In the genomic region with DNA sequence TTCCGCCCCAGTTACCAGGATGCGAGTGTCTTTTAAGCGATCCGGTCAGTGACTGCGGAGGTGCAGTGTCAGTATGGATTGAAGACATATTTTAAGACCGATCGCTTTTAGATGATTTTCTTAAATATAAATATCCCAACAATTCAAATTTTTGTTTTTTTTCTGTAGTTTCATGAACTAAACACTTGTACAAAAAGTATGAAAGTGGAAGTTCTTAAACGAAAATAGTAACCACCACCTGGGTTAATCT, we compare ENCODE assay signal across 8 cellular contexts. TPM values are rescaled to one million over a fixed set of nuclear protein-coding genes. Genes with fewer than 3 reads are reported as not detected.
DNase-seq lines count a peak whose midpoint lies in the region; ATAC-seq, FAIRE-seq and TF ChIP-seq lines count a peak whose summit lies in the region.

No MANE protein-coding gene starts in this region.

- 15% methylated on average over 8 of the region's 8 CpGs for WGBS in A549 (ENCODE audit: missing lambda C conversion rate)
- 6% methylated on average over 8 of the region's 8 CpGs for WGBS in body of pancreas, 2 donors

- H3K9me3 Mint-ChIP-seq in mesothelial cell of epicardium: no peaks in the 10 kb centered on the region

- CTCF ChIA-PET in A549 (lab: Yijun Ruan, JAX): no interaction called here

- H3K4me1 ChIP-seq in A549: peaks cover 23% of the 10 kb centered on the region
- H3K4me1 ChIP-seq in body of pancreas: peaks cover 35% of the 10 kb centered on the region

- peak overlapping the region; percentile 98 for H3K4me2 ChIP-seq in A549

- H3K9me3 ChIP-seq in A549: no peaks in the 10 kb centered on the region
- no peaks in the 10 kb centered on the region for H3K9me3 ChIP-seq in body of pancreas

- H3K36me3 ChIP-seq in body of pancreas (replicated peaks in 1 of 2; ENCODE audit: insufficient read depth in 1 of 2, low read depth in 2 of 2): no peaks in the 10 kb centered on the region

- peaks cover 40% of the 10 kb centered on the region for H3K4me1 Mint-ChIP-seq in mesothelial cell of epicardium

- no peak for FAIRE-seq in A549 (lab: Jason Lieb, UNC)

- no peak for TF ChIP-seq RAD21 in A549 (conservative IDR thresholded peaks at IDR 0.05 in 1 of 2, IDR thresholded peaks at IDR 0.05 in 1 of 2)

- peaks cover 20% of the 10 kb centered on the region for H3K27me3 Mint-ChIP-seq in mesothelial cell of epicardium (ENCODE audit: low read depth)

- intact Hi-C loops in body of pancreas (cut with DNase I): no loop called here

- H3K27me3 ChIP-seq in body of pancreas: no peaks in the 10 kb centered on the region

- H3K27ac ChIP-seq in A549 (peak overlapping the region; percentile 95 to 96), body of pancreas (peak overlapping the region; percentile 78 to 98 (median 92))

- ATAC-seq in A549: no peak
- ATAC-seq in body of pancreas: no peak
- no peak for ATAC-seq in HG02885 (IDR thresholded peaks at IDR 0.05; ENCODE audit: poor library complexity, unreplicated experiment)

- TF ChIP-seq POLR2A in A549 (IDR thresholded peaks at IDR 0.05; ENCODE audit: low read length): no peak
- no peak for TF ChIP-seq POLR2A in body of pancreas (IDR thresholded peaks at IDR 0.05)

- POLR2A ChIA-PET in A549 (lab: Yijun Ruan, JAX): interaction anchor here (1.9 to 2.4 kb wide), 5 partner anchors 23 to 821 kb away, joined by 7 to 62 read pairs (median 10); no protein-coding TSS in a partner anchor

- peak overlapping the region; percentile 87 for H3K4me3 Mint-ChIP-seq in mesothelial cell of epicardium

- H3K27ac Mint-ChIP-seq in mesothelial cell of epicardium: peak overlapping the region; percentile 98

- TF ChIP-seq EP300 in A549 (IDR thresholded peaks at IDR 0.05): no peak

- DNase-seq in A549 (ENCODE audit: low read depth in 1 of 2, low spot score in 1 of 2) (no peak), HFF-Myc (ENCODE audit: extremely low read depth, low read depth) (no peak), body of pancreas (no peak), mesothelial cell of epicardium (ENCODE audit: low spot score in 2 of 2, unreplicated experiment in 2 of 2) (no peak), OCI-M2 (lab: John Stamatoyannopoulos, UW; ENCODE audit: unreplicated experiment) (no peak), NCI-H1417 treated with DMSO at 0.1 percent for 48 hours (lab: John Stamatoyannopoulos, UW) (no peak)
- no peak for DNase-seq in activated CD8-positive, alpha-beta memory T cell treated with anti-CD3 and anti-CD28 coated beads, Interleukin-2, amount 50 U/mL, for 4 hours

- H3K4me3 ChIP-seq in A549 (peak overlapping the region; percentile 92), HFF-Myc (replicated peaks; ENCODE audit: low read depth, low read length) (peak overlapping the region; percentile 79), body of pancreas (peak overlapping the region in 1 of 2 donors; percentile 57)

- no peaks in the 10 kb centered on the region for H3K36me3 Mint-ChIP-seq in mesothelial cell of epicardium

- TF ChIP-seq CTCF in A549 (IDR thresholded peaks at IDR 0.05) (no peak), HFF-Myc (IDR thresholded peaks at IDR 0.05; ENCODE audit: low read depth, low read length, missing control alignments) (no peak), body of pancreas (IDR thresholded peaks at IDR 0.05) (no peak), mesothelial cell of epicardium (IDR thresholded peaks at IDR 0.05; ENCODE audit: unreplicated experiment) (no peak)

TF ChIP-seq in A549, 52 proteins besides CTCF, POLR2A, EP300 and RAD21:
- TF ChIP-seq, protein P1, sequence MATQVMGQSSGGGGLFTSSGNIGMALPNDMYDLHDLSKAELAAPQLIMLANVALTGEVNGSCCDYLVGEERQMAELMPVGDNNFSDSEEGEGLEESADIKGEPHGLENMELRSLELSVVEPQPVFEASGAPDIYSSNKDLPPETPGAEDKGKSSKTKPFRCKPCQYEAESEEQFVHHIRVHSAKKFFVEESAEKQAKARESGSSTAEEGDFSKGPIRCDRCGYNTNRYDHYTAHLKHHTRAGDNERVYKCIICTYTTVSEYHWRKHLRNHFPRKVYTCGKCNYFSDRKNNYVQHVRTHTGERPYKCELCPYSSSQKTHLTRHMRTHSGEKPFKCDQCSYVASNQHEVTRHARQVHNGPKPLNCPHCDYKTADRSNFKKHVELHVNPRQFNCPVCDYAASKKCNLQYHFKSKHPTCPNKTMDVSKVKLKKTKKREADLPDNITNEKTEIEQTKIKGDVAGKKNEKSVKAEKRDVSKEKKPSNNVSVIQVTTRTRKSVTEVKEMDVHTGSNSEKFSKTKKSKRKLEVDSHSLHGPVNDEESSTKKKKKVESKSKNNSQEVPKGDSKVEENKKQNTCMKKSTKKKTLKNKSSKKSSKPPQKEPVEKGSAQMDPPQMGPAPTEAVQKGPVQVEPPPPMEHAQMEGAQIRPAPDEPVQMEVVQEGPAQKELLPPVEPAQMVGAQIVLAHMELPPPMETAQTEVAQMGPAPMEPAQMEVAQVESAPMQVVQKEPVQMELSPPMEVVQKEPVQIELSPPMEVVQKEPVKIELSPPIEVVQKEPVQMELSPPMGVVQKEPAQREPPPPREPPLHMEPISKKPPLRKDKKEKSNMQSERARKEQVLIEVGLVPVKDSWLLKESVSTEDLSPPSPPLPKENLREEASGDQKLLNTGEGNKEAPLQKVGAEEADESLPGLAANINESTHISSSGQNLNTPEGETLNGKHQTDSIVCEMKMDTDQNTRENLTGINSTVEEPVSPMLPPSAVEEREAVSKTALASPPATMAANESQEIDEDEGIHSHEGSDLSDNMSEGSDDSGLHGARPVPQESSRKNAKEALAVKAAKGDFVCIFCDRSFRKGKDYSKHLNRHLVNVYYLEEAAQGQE (IDR thresholded peaks at IDR 0.05): no peak
- TF ChIP-seq HOXA7 (CRISPR knock-in tag; IDR thresholded peaks at IDR 0.05) (no peak), CHD2 (IDR thresholded peaks at IDR 0.05; ENCODE audit: low read length, partially characterized antibody) (no peak), HEYL (CRISPR knock-in tag; IDR thresholded peaks at IDR 0.05) (no peak), JUN (IDR thresholded peaks at IDR 0.05) (no peak), ZC3H11A (IDR thresholded peaks at IDR 0.05) (no peak), GATA3 (IDR thresholded peaks at IDR 0.05; ENCODE audit: borderline replicate concordance) (no peak), BHLHE40 (IDR thresholded peaks at IDR 0.05; ENCODE audit: low read depth, low read length) (no peak), FOSB (CRISPR knock-in tag; IDR thresholded peaks at IDR 0.05) (no peak)
- TF ChIP-seq, protein P2, sequence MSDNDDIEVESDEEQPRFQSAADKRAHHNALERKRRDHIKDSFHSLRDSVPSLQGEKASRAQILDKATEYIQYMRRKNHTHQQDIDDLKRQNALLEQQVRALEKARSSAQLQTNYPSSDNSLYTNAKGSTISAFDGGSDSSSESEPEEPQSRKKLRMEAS (IDR thresholded peaks at IDR 0.05): no peak
- TF ChIP-seq, protein P3, sequence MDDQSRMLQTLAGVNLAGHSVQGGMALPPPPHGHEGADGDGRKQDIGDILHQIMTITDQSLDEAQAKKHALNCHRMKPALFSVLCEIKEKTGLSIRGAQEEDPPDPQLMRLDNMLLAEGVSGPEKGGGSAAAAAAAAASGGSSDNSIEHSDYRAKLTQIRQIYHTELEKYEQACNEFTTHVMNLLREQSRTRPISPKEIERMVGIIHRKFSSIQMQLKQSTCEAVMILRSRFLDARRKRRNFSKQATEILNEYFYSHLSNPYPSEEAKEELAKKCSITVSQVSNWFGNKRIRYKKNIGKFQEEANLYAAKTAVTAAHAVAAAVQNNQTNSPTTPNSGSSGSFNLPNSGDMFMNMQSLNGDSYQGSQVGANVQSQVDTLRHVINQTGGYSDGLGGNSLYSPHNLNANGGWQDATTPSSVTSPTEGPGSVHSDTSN (IDR thresholded peaks at IDR 0.05): no peak

RNA-seq across cellular contexts. Expression of a gene that starts 0.9 kb away (rescaled TPM):
- 70.2 and 70.8 TPM in 2 replicates for polyA plus RNA-seq in A549 (2011; rRNA removed)
- polyA plus RNA-seq in A549 (2012; cell fraction: cytosol; rRNA removed): 16.7 and 17.7 TPM in 2 replicates
- 6.9 and 11.4 TPM in 2 replicates for polyA plus RNA-seq in A549 (2012; cell fraction: nucleus; rRNA removed)
- 42.2 to 47.9 TPM (median 44.8 TPM) in 3 replicates for polyA plus RNA-seq in A549 (2017; fragmentation: RNase III; extraction: RNeasy Plus Mini Kit Qiagen cat#74134 plus additional on column Dnase treatment)
- polyA minus RNA-seq in A549 (2011; rRNA and poly(A)+ RNA removed): 6.2 and 7.2 TPM in 2 replicates
- total RNA-seq in body of pancreas: 10 to 100 TPM; 14.8 to 32.7 TPM
- total RNA-seq in mesothelial cell of epicardium: 57.3 to 61.3 TPM (median 58.9 TPM) in 3 replicates

RNA-seq across cellular contexts. Expression of a gene that starts 3.9 kb away (rescaled TPM):
- polyA plus RNA-seq in A549 (2011; rRNA removed) (64.3 and 77.3 TPM in 2 replicates), A549 (2017; fragmentation: RNase III; extraction: RNeasy Plus Mini Kit Qiagen cat#74134 plus additional on column Dnase treatment) (40.7 to 50.9 TPM (median 44.4 TPM) in 3 replicates)
- polyA plus RNA-seq in A549 (2012; cell fraction: cytosol; rRNA removed): 18.5 and 19.4 TPM in 2 replicates
- 11.7 and 13.0 TPM in 2 replicates for polyA plus RNA-seq in A549 (2012; cell fraction: nucleus; rRNA removed)
- 48.9 and 51.1 TPM in 2 replicates for polyA minus RNA-seq in A549 (2011; rRNA and poly(A)+ RNA removed)
- total RNA-seq in body of pancreas (10 to 100 TPM; 24.7 to 38.7 TPM), mesothelial cell of epicardium (45.2 to 52.3 TPM (median 52.1 TPM) in 3 replicates)

RNA-seq across cellular contexts. Expression of a gene that starts 28.2 kb away (rescaled TPM):
- 0.04 TPM in 1 of 2 replicates, not detected in the other for polyA plus RNA-seq in A549 (2011; rRNA removed)
- not detected in 2 replicates for polyA plus RNA-seq in A549 (2012; cell fraction: cytosol; rRNA removed)
- polyA plus RNA-seq in A549 (2012; cell fraction: nucleus; rRNA removed): 0.05 TPM in 1 of 2 replicates, not detected in the other
- 0.05 TPM in 1 of 3 replicates, not detected in the others for polyA plus RNA-seq in A549 (2017; fragmentation: RNase III; extraction: RNeasy Plus Mini Kit Qiagen cat#74134 plus additional on column Dnase treatment)
- polyA minus RNA-seq in A549 (2011; rRNA and poly(A)+ RNA removed): not detected in 2 replicates
- under 1 TPM in 1 of 2 donors, not detected in 1; 0.26 TPM for total RNA-seq in body of pancreas
- total RNA-seq in mesothelial cell of epicardium: 0.16 to 0.45 TPM (median 0.18 TPM) in 3 replicates
